Comparison of ENCODE assay signal across 16 cellular contexts in the genomic region with DNA sequence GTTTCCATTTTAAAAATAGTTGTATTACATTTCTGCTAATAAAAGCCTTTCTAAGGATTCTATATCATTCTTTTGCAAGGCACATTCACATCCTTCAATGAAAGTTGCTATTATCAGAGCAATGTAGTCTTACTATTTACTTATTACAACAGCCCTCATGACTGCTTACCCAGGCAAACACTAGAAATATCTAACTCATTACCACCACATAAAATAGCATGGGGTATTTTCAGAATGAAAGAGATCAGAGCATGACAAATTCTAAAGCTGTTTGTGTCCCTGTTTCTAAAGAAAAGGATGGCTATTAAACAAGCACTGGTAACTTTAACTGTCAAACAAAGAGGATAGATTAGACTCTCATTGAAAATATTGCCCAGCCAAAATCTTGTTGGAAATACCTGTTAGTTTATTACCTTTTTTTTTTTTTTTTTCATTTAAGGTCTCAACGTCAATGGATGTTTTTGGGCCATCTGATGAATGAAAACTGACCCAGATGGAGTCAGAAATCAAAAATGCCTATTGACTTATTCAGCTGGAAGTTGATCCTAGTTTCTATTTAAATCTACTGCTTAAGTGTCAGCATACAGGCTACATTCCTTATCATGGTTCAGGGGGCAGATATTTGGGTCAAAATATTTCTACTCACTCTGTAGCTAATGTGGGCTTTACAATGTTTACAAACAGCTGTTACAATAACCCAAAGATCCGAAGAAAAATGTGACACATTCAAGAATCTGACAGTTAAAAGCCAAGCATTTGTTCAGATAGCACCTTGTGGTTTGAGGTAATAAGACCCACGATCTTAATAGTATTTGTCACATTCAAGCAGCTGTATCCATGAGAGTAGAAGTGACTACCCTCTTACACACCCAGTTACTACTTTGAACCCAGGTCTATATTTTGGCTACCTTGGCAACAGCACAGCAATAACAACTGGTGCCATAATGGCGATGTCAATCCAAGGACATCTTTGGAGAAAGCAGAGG.
DNase-seq lines count a peak whose midpoint lies in the region; ATAC-seq and TF ChIP-seq lines count a peak whose summit lies in the region.
"Had no signal": no experiment of that assay in that cellular context is flagged by ENCODE, and none has a peak within 500 bp of the region (broad histone marks: within the 10 kb centered on the region; RNA-seq: fewer than 3 reads in every experiment).

No MANE protein-coding gene starts in this region.

- peaks cover 28 to 58% (median 56%) of the 10 kb centered on the region in 3 donors for H3K4me1 Mint-ChIP-seq in IgD-negative memory B cell
- peaks cover 8% of the 10 kb centered on the region for H3K4me1 Mint-ChIP-seq in WTC11

- peak overlapping the region in 3 of 4 donors; percentile 30 to 39 (median 30) for H3K4me3 Mint-ChIP-seq in IgD-negative memory B cell
- H3K4me3 Mint-ChIP-seq in WTC11, result no peak overlapping the region
- H3K4me3 Mint-ChIP-seq: endodermal cell had no signal

- H3K9me3 ChIP-seq in lung (ENCODE audit: control insufficient read depth in 2 of 2, insufficient read depth in 1 of 2, low read length in 1 of 2), result no peaks in the 10 kb centered on the region

- DNase-seq in Caki2 (ENCODE audit: low read depth) (peak; percentile 16), WTC11 (ENCODE audit: low spot score) (no peak), lung (ENCODE audit: low spot score) (no peak), NCI-H446 (lab: John Stamatoyannopoulos, UW) (no peak), GOT3 (lab: John Stamatoyannopoulos, UW) (no peak), GM03348 (ENCODE audit: low spot score) (no peak)
- DNase-seq: activated T-cell treated with anti-CD3 and anti-CD28 coated beads, Interleukin-2, amount 50 U/mL, for 1 hour; amygdala; endodermal cell; mesenchymal stem cell; NCI-H2171; stimulated activated naive CD4-positive, alpha-beta T cell; WERI-Rb-1 had no signal

- ATAC-seq in WTC11 (no peak), lung (ENCODE audit: insufficient read depth, low FRiP score) (peak; percentile 53), HG02840 (IDR thresholded peaks at IDR 0.05; ENCODE audit: low FRiP score, unreplicated experiment) (no peak)

- H3K27me3 Mint-ChIP-seq in IgD-negative memory B cell, result peaks cover 1% of the 10 kb centered on the region
- no peaks in the 10 kb centered on the region for H3K27me3 Mint-ChIP-seq in WTC11 (ENCODE audit: low read depth)

- TF ChIP-seq CTCF in WTC11 (IDR thresholded peaks at IDR 0.05), result no peak
- TF ChIP-seq CTCF in lung (IDR thresholded peaks at IDR 0.05; ENCODE audit: control extremely low read depth, extremely low read depth), result no peak

- H3K4me1 ChIP-seq in lung (ENCODE audit: control insufficient read depth in 2 of 2, insufficient read depth in 2 of 2, low read length in 2 of 2), result peaks cover 0 to 11% of the 10 kb centered on the region in 2 donors
- H3K4me1 ChIP-seq: parathyroid adenoma had no signal

- H3K4me3 ChIP-seq in lung, result no peak overlapping the region

- CTCF ChIA-PET in WTC11 (lab: Charles Lee), result no interaction called here

- in situ Hi-C loops in Caki2 (cut with HindIII; ENCODE audit: low pct_unique_long_range_greater_than_20kb, low sequenced_read_pairs), result no loop called here

- H3K36me3 ChIP-seq in lung (ENCODE audit: control insufficient read depth in 2 of 2, insufficient read depth in 2 of 2, low read length in 2 of 2), result no peaks in the 10 kb centered on the region
- H3K36me3 ChIP-seq: WERI-Rb-1 had no signal

- H3K27ac Mint-ChIP-seq in IgD-negative memory B cell (peak overlapping the region in 2 of 3 donors; percentile 7 to 63), WTC11 (peak overlapping the region; percentile 37; the same call in 1 of the 2 replicates)
- H3K27ac Mint-ChIP-seq: endodermal cell had no signal

- H3K9me3 Mint-ChIP-seq in IgD-negative memory B cell, result no peaks in the 10 kb centered on the region
- no peaks in the 10 kb centered on the region for H3K9me3 Mint-ChIP-seq in WTC11
- H3K9me3 Mint-ChIP-seq: endodermal cell had no signal

- H3K27me3 ChIP-seq in lung (ENCODE audit: control insufficient read depth, insufficient read depth), result no peaks in the 10 kb centered on the region

- no peaks in the 10 kb centered on the region for H3K36me3 Mint-ChIP-seq in IgD-negative memory B cell
- no peaks in the 10 kb centered on the region for H3K36me3 Mint-ChIP-seq in WTC11

- POLR2A ChIA-PET in WTC11 (lab: Charles Lee), result interaction anchor here (0.6 kb wide), 1 partner anchor 1775 kb away, joined by 3 read pairs; no protein-coding TSS in a partner anchor

- WGBS in lung, 2 donors, result 58 to 78% methylated on average over 4 of the region's 4 CpGs

- H3K27ac ChIP-seq in lung (ENCODE audit: low read depth in 1 of 2, low read length in 1 of 2), result peak overlapping the region in 1 of 2 donors; percentile 74
- H3K27ac ChIP-seq: parathyroid adenoma, WERI-Rb-1 had no signal

TF ChIP-seq in WTC11, 78 proteins besides CTCF, POLR2A, EP300 and RAD21 (continues in another document):
- TF ChIP-seq E2F1 (CRISPR knock-in tag; IDR thresholded peaks at IDR 0.05), result no peak
- no peak for TF ChIP-seq CREB1 (CRISPR knock-in tag; IDR thresholded peaks at IDR 0.05)
- TF ChIP-seq, protein P1, sequence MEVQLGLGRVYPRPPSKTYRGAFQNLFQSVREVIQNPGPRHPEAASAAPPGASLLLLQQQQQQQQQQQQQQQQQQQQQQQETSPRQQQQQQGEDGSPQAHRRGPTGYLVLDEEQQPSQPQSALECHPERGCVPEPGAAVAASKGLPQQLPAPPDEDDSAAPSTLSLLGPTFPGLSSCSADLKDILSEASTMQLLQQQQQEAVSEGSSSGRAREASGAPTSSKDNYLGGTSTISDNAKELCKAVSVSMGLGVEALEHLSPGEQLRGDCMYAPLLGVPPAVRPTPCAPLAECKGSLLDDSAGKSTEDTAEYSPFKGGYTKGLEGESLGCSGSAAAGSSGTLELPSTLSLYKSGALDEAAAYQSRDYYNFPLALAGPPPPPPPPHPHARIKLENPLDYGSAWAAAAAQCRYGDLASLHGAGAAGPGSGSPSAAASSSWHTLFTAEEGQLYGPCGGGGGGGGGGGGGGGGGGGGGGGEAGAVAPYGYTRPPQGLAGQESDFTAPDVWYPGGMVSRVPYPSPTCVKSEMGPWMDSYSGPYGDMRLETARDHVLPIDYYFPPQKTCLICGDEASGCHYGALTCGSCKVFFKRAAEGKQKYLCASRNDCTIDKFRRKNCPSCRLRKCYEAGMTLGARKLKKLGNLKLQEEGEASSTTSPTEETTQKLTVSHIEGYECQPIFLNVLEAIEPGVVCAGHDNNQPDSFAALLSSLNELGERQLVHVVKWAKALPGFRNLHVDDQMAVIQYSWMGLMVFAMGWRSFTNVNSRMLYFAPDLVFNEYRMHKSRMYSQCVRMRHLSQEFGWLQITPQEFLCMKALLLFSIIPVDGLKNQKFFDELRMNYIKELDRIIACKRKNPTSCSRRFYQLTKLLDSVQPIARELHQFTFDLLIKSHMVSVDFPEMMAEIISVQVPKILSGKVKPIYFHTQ (CRISPR knock-in tag; IDR thresholded peaks at IDR 0.05), result no peak
- no peak for TF ChIP-seq PRRX2 (CRISPR knock-in tag; IDR thresholded peaks at IDR 0.05)
- TF ChIP-seq STAT6 (CRISPR knock-in tag; conservative IDR thresholded peaks at IDR 0.05; ENCODE audit: low read depth), result no peak
- no peak for TF ChIP-seq ZNF671 (CRISPR knock-in tag; IDR thresholded peaks at IDR 0.05)
